Comparison of ENCODE assay signal across 8 cellular contexts in genomic region chr2:219177594-219178376, GRCh38. TPM values are rescaled to one million over a fixed set of nuclear protein-coding genes. Genes with fewer than 3 reads are reported as not detected.
DNase-seq lines count a peak whose midpoint lies in the region; ATAC-seq and TF ChIP-seq lines count a peak whose summit lies in the region.

RETREG2 (plus strand) TSS chr2:219178275; CDS start chr2:219178353, 78 bp downstream.

- TF ChIP-seq CTCF in AG04450 (IDR thresholded peaks at IDR 0.05; ENCODE audit: low read depth, low read length) = peak; percentile 11; the same call in 1 of the 2 replicates

- peak; percentile 28 for ATAC-seq in GM18873 (IDR thresholded peaks at IDR 0.05; ENCODE audit: low FRiP score, unreplicated experiment)
- ATAC-seq in HG03159 (IDR thresholded peaks at IDR 0.05; ENCODE audit: unreplicated experiment) = peak; percentile 46

- peak within 1 kb of the TSS; percentile 94 for H3K4me3 ChIP-seq in AG04450 (ENCODE audit: low read depth, low read length)

- DNase-seq in AG04450 (ENCODE audit: low read depth, low spot score) = peak; percentile 62
- DNase-seq in NCI-H510A (lab: John Stamatoyannopoulos, UW) = peak; percentile 81
- DNase-seq in activated CD4-positive, alpha-beta T cell treated with anti-CD3 and anti-CD28 coated beads for 1 hour = peak; percentile 72
- peak; percentile 96 for DNase-seq in cerebellum (ENCODE audit: low spot score)
- DNase-seq in kidney glomerular epithelial cell (lab: John Stamatoyannopoulos, UW) = peak; percentile 82
- peak; percentile 38 to 59 for DNase-seq in stimulated activated CD4-positive, alpha-beta T cell treated with anti-CD3 and anti-CD28 coated beads, Interleukin-1b, Interleukin-23, amount 100 ng/mL, for 1 hour (ENCODE audit: low read depth in 2 of 2)

- CTCF ChIA-PET in AG04450 (lab: Charles Lee) = interaction anchor here (1.8 to 5.0 kb wide), 2 partner anchors 18 to 117 kb away, joined by 7 to 50 read pairs; no protein-coding TSS in a partner anchor

- H3K9me3 ChIP-seq in AG04450 (ENCODE audit: control insufficient read depth, insufficient read depth, low read length) = no peaks in the 10 kb centered on the region; the same call in 1 of the 2 replicates

- POLR2A ChIA-PET in AG04450 (lab: Yijun Ruan, JAX) = interaction anchor here (0.7 to 2.1 kb wide), 2 partner anchors 40 to 398 kb away, joined by 5 to 6 read pairs; no protein-coding TSS in a partner anchor

- H3K27me3 ChIP-seq in AG04450 (ENCODE audit: control insufficient read depth, insufficient read depth, low read length) = no peaks in the 10 kb centered on the region

- peak within 1 kb of the TSS; percentile 91 for H3K27ac ChIP-seq in AG04450 (ENCODE audit: low read depth, low read length)

RNA-seq across cellular contexts. Expression of gene RETREG2, which starts in this region (rescaled TPM):
- polyA plus RNA-seq in AG04450 (2011; rRNA removed) = 71.7 and 78.7 TPM in 2 replicates
- polyA minus RNA-seq in AG04450 (2011; rRNA and poly(A)+ RNA removed) = 97.0 and 122 TPM in 2 replicates
- 42.8 TPM for total RNA-seq in cerebellum

Comparison
In these comparisons a context has a peak if more than half of its experiments do, and no peak if none do; other contexts are left out.
1. Peak in every context shown above with its lines: DNase-seq, ATAC-seq, H3K4me3 ChIP-seq and H3K27ac ChIP-seq.